Comparison of ENCODE assay signal across 11 cellular contexts in genomic region chr1:52601519-52601918, GRCh38. TPM values are rescaled to one million over a fixed set of nuclear protein-coding genes. Genes with fewer than 3 reads are reported as not detected.
DNase-seq lines count a peak whose midpoint lies in the region.
"Had no signal": no experiment of that assay in that cellular context is flagged by ENCODE, and none has a peak within 500 bp of the region (broad histone marks: within the 10 kb centered on the region; RNA-seq: fewer than 3 reads in every experiment).

No MANE protein-coding gene starts in this region.

- H3K14ac ChIP-seq in mesenchymal stem cell (ENCODE audit: low read length in 2 of 2) = no peak overlapping the region

- no peak overlapping the region for H2BK5ac ChIP-seq in mesenchymal stem cell (ENCODE audit: low read depth, low read length, poor library complexity, severe bottlenecking)

- H3K27ac ChIP-seq in mesenchymal stem cell (ENCODE audit: low read length, poor library complexity, severe bottlenecking) = no peak overlapping the region
- peak overlapping the region; percentile 66 for H3K27ac ChIP-seq in substantia nigra (ENCODE audit: low read depth, low read length, poor library complexity, severe bottlenecking)
- H3K27ac ChIP-seq: epithelial cell of prostate had no signal

- DNase-seq in activated T-cell treated with anti-CD3 and anti-CD28 coated beads, Interleukin-2, amount 50 U/mL, for 1 hour = peak; percentile 19
- no peak for DNase-seq in activated T-cell treated with anti-CD3 and anti-CD28 coated beads for 4 hours
- DNase-seq in activated T-helper 1 cell treated with anti-CD3 and anti-CD28 coated beads, Interleukin-12 subunit alpha, Interleukin-12 subunit beta, Interleukin-2, Interleukin-4 antibody, amounts not matched to agents 30 ng/mL and 10 ng/mL and 1 ng/mL, durations not matched to agents 14 hours and 24 hours and 36 hours (ENCODE audit: low spot score) = no peak
- DNase-seq in mesenchymal stem cell = no peak
- DNase-seq in substantia nigra (lab: John Stamatoyannopoulos, UW) = no peak
- DNase-seq in G401 (ENCODE audit: low spot score) = no peak
- DNase-seq in NCI-H526 (lab: John Stamatoyannopoulos, UW) = no peak
- DNase-seq in HCEC 1CT = no peak

- H3K9me3 Mint-ChIP-seq in activated T-helper 1 cell treated with anti-CD3 and anti-CD28 coated beads, Interleukin-12 subunit alpha, Interleukin-12 subunit beta, Interleukin-2, Interleukin-4 antibody, amounts not matched to agents 30 ng/mL and 10 ng/mL and 1 ng/mL, durations not matched to agents 14 hours and 24 hours and 36 hours = no peaks in the 10 kb centered on the region

- H2BK12ac ChIP-seq in mesenchymal stem cell (ENCODE audit: low read length in 2 of 2) = peak overlapping the region in 1 of 2 experiments; percentile 11

- H4K8ac ChIP-seq in mesenchymal stem cell (ENCODE audit: low read length) = peak overlapping the region; percentile 94

- no peak overlapping the region for H3K4me2 ChIP-seq in mesenchymal stem cell (ENCODE audit: low read length, poor library complexity, severe bottlenecking)

- no peak overlapping the region for H4K91ac ChIP-seq in mesenchymal stem cell (ENCODE audit: low read length)

- H3K27me3 ChIP-seq in mesenchymal stem cell (ENCODE audit: control insufficient read depth in 1 of 2, insufficient read depth in 1 of 2, low read length in 2 of 2) = no peaks in the 10 kb centered on the region
- H3K27me3 ChIP-seq: pancreas had no signal

- H3K23ac ChIP-seq in mesenchymal stem cell (ENCODE audit: low read length in 2 of 2) = no peak overlapping the region

- peaks cover 16% of the 10 kb centered on the region for H3K4me1 ChIP-seq in mesenchymal stem cell (ENCODE audit: control insufficient read depth, insufficient read depth, low read depth, low read length)

- H3K4me3 ChIP-seq in mesenchymal stem cell (ENCODE audit: insufficient read depth in 1 of 2, low read depth in 1 of 2, low read length in 2 of 2) = peak overlapping the region in 1 of 2 experiments; percentile 74

- no peak overlapping the region for H2BK15ac ChIP-seq in mesenchymal stem cell (ENCODE audit: low read depth, poor library complexity, severe bottlenecking)

- peaks cover 49% of the 10 kb centered on the region for H3K4me1 Mint-ChIP-seq in activated T-helper 1 cell treated with anti-CD3 and anti-CD28 coated beads, Interleukin-12 subunit alpha, Interleukin-12 subunit beta, Interleukin-2, Interleukin-4 antibody, amounts not matched to agents 30 ng/mL and 10 ng/mL and 1 ng/mL, durations not matched to agents 14 hours and 24 hours and 36 hours (ENCODE audit: low read depth)

- H2BK120ac ChIP-seq in mesenchymal stem cell (ENCODE audit: low read depth, low read length) = peak overlapping the region; percentile 3

- H3K9me3 ChIP-seq in mesenchymal stem cell (ENCODE audit: control insufficient read depth, low read length) = no peaks in the 10 kb centered on the region
- H3K9me3 ChIP-seq: pancreas had no signal

- peak overlapping the region; percentile 86 for H3K27ac Mint-ChIP-seq in activated T-helper 1 cell treated with anti-CD3 and anti-CD28 coated beads, Interleukin-12 subunit alpha, Interleukin-12 subunit beta, Interleukin-2, Interleukin-4 antibody, amounts not matched to agents 30 ng/mL and 10 ng/mL and 1 ng/mL, durations not matched to agents 14 hours and 24 hours and 36 hours

- H3K18ac ChIP-seq in mesenchymal stem cell (ENCODE audit: low read depth in 1 of 2, low read length in 2 of 2) = peak overlapping the region in 1 of 2 experiments; percentile 87

- intact Hi-C loops in activated T-helper 1 cell treated with anti-CD3 and anti-CD28 coated beads, Interleukin-12 subunit alpha, Interleukin-12 subunit beta, Interleukin-2, Interleukin-4 antibody, amounts not matched to agents 30 ng/mL and 10 ng/mL and 1 ng/mL, durations not matched to agents 14 hours and 24 hours and 36 hours (cut with micrococcal nuclease) = no loop called here

- peak overlapping the region in 1 of 2 experiments; percentile 11 for H3K4ac ChIP-seq in mesenchymal stem cell (ENCODE audit: low read depth in 1 of 2, low read length in 2 of 2)

- no peaks in the 10 kb centered on the region for H3K27me3 Mint-ChIP-seq in activated T-helper 1 cell treated with anti-CD3 and anti-CD28 coated beads, Interleukin-12 subunit alpha, Interleukin-12 subunit beta, Interleukin-2, Interleukin-4 antibody, amounts not matched to agents 30 ng/mL and 10 ng/mL and 1 ng/mL, durations not matched to agents 14 hours and 24 hours and 36 hours (ENCODE audit: insufficient read depth)

- in situ Hi-C loops in G401 (cut with HindIII; ENCODE audit: low sequenced_read_pairs) = no loop called here

- H3K36me3 Mint-ChIP-seq in activated T-helper 1 cell treated with anti-CD3 and anti-CD28 coated beads, Interleukin-12 subunit alpha, Interleukin-12 subunit beta, Interleukin-2, Interleukin-4 antibody, amounts not matched to agents 30 ng/mL and 10 ng/mL and 1 ng/mL, durations not matched to agents 14 hours and 24 hours and 36 hours (ENCODE audit: low read depth) = peaks cover 22% of the 10 kb centered on the region

- H3K4me3 Mint-ChIP-seq in activated T-helper 1 cell treated with anti-CD3 and anti-CD28 coated beads, Interleukin-12 subunit alpha, Interleukin-12 subunit beta, Interleukin-2, Interleukin-4 antibody, amounts not matched to agents 30 ng/mL and 10 ng/mL and 1 ng/mL, durations not matched to agents 14 hours and 24 hours and 36 hours = peak overlapping the region; percentile 80

- no peak overlapping the region for H2AK5ac ChIP-seq in mesenchymal stem cell (ENCODE audit: low read length, severe bottlenecking)

- WGBS in mesenchymal stem cell = 91% methylated on average over 3 of the region's 3 CpGs

- peaks cover 1 to 2% of the 10 kb centered on the region in 2 experiments for H3K36me3 ChIP-seq in mesenchymal stem cell (ENCODE audit: control insufficient read depth in 1 of 2, insufficient read depth in 2 of 2, low read depth in 1 of 2, low read length in 2 of 2)
- H3K36me3 ChIP-seq: pancreas had no signal

- H3K79me1 ChIP-seq in mesenchymal stem cell (replicated peaks; ENCODE audit: low read length, poor library complexity, severe bottlenecking) = peaks cover 5% of the 10 kb centered on the region

- peak overlapping the region; percentile 61 for H2AFZ ChIP-seq in mesenchymal stem cell (ENCODE audit: low read depth, low read length)

- peak overlapping the region; percentile 88 for H3K9ac ChIP-seq in mesenchymal stem cell (ENCODE audit: low read length)

RNA-seq across cellular contexts. Expression of gene GPX7, which starts 0.7 kb away (rescaled TPM):
- total RNA-seq in activated T-helper 1 cell treated with anti-CD3 and anti-CD28 coated beads, Interleukin-12 subunit alpha, Interleukin-12 subunit beta, Interleukin-2, Interleukin-4 antibody, amounts not matched to agents 30 ng/mL and 10 ng/mL and 1 ng/mL, durations not matched to agents 14 hours and 24 hours and 36 hours = 32.7 and 32.8 TPM in 2 replicates
- polyA plus RNA-seq in mesenchymal stem cell (2013, experiment 1 of 2) = 35.3 TPM
- 36.1 TPM for polyA plus RNA-seq in mesenchymal stem cell (2013, experiment 2 of 2)
- not detected in 2 replicates for total RNA-seq in G401 (2014; rRNA removed; shearing (Covaris generic))

RNA-seq across cellular contexts. Expression of gene SHISAL2A, which starts 31.4 kb away (rescaled TPM):
- total RNA-seq in activated T-helper 1 cell treated with anti-CD3 and anti-CD28 coated beads, Interleukin-12 subunit alpha, Interleukin-12 subunit beta, Interleukin-2, Interleukin-4 antibody, amounts not matched to agents 30 ng/mL and 10 ng/mL and 1 ng/mL, durations not matched to agents 14 hours and 24 hours and 36 hours = 5.7 and 6.0 TPM in 2 replicates
- polyA plus RNA-seq in mesenchymal stem cell (2013, experiment 1 of 2) = not detected
- polyA plus RNA-seq in mesenchymal stem cell (2013, experiment 2 of 2) = not detected
- not detected in 2 replicates for total RNA-seq in G401 (2014; rRNA removed; shearing (Covaris generic))
- total RNA-seq: NCI-H460 had no signal

RNA-seq across cellular contexts. Expression of gene TUT4, which starts 48.6 kb away (rescaled TPM):
- total RNA-seq in activated T-helper 1 cell treated with anti-CD3 and anti-CD28 coated beads, Interleukin-12 subunit alpha, Interleukin-12 subunit beta, Interleukin-2, Interleukin-4 antibody, amounts not matched to agents 30 ng/mL and 10 ng/mL and 1 ng/mL, durations not matched to agents 14 hours and 24 hours and 36 hours = 62.5 and 67.8 TPM in 2 replicates
- 17.9 TPM for polyA plus RNA-seq in mesenchymal stem cell (2013, experiment 1 of 2)
- 18.2 TPM for polyA plus RNA-seq in mesenchymal stem cell (2013, experiment 2 of 2)
- total RNA-seq in G401 (2014; rRNA removed; shearing (Covaris generic)) = 12.2 and 17.1 TPM in 2 replicates

Comparison
In these comparisons a context has a peak if more than half of its experiments do, and no peak if none do; other contexts are left out.
1. RNA of gene GPX7, which starts 0.7 kb away (total RNA-seq): 32.7 to 32.8 TPM in activated T-helper 1 cell treated with anti-CD3 and anti-CD28 coated beads, Interleukin-12 subunit alpha, Interleukin-12 subunit beta, Interleukin-2, Interleukin-4 antibody, amounts not matched to agents 30 ng/mL and 10 ng/mL and 1 ng/mL, durations not matched to agents 14 hours and 24 hours and 36 hours; not detected in G401; every median in the first group is over 10 times any median in the second.